15 cellular contexts compared by ENCODE assay signal in genomic region chr11:125679397-125679796, GRCh38. TPM values are rescaled to one million over a fixed set of nuclear protein-coding genes. Genes with fewer than 3 reads are reported as not detected.
DNase-seq lines count a peak whose midpoint lies in the region; ATAC-seq and TF ChIP-seq lines count a peak whose summit lies in the region.
"Had no signal": no experiment of that assay in that cellular context is flagged by ENCODE, and none has a peak within 500 bp of the region (broad histone marks: within the 10 kb centered on the region; RNA-seq: fewer than 3 reads in every experiment).

No MANE protein-coding gene starts in this region.

- H3K9me3 Mint-ChIP-seq in activated CD8-positive, alpha-beta T cell treated with anti-CD3 and anti-CD28 coated beads for 36 hours = no peaks in the 10 kb centered on the region
- H3K9me3 Mint-ChIP-seq in activated CD8-positive, alpha-beta T cell treated with anti-CD3 and anti-CD28 coated beads, Interleukin-2, amount 10 ng/mL, durations not matched to agents 7 days and 5 days (ENCODE audit: insufficient read depth) = no peaks in the 10 kb centered on the region
- H3K9me3 Mint-ChIP-seq: activated naive CD4-positive, alpha-beta T cell treated with anti-CD3 and anti-CD28 coated beads, Interleukin-2, amount 50 U/mL, for 72 hours had no signal

- peak; percentile 24 for TF ChIP-seq CTCF in activated CD8-positive, alpha-beta T cell treated with anti-CD3 and anti-CD28 coated beads for 36 hours (IDR thresholded peaks at IDR 0.05)
- TF ChIP-seq CTCF in retinal pigment epithelial cell (conservative IDR thresholded peaks at IDR 0.05; ENCODE audit: low read depth, low read length) = peak; percentile 34

- H3K4me3 ChIP-seq in retinal pigment epithelial cell (ENCODE audit: low read length) = no peak overlapping the region
- H3K4me3 ChIP-seq: BLaER1, coronary artery had no signal

- DNase-seq in activated CD8-positive, alpha-beta T cell treated with anti-CD3 and anti-CD28 coated beads for 36 hours = no peak
- no peak for DNase-seq in activated CD8-positive, alpha-beta T cell treated with anti-CD3 and anti-CD28 coated beads, Interleukin-2, amount 10 ng/mL, durations not matched to agents 7 days and 5 days
- peak; percentile 16 for DNase-seq in NAMALWA (ENCODE audit: low spot score)
- peak; percentile 24 for DNase-seq in dermis blood vessel endothelial cell
- DNase-seq in retinal pigment epithelial cell (ENCODE audit: low read depth) = no peak
- no peak for DNase-seq in globus pallidus (ENCODE audit: low spot score)
- no peak for DNase-seq in NCI-H146 treated with DMSO at 0.1 percent for 48 hours (lab: John Stamatoyannopoulos, UW; ENCODE audit: unreplicated experiment)
- DNase-seq: left ventricle myocardium superior; NCI-H1694; stimulated activated CD8-positive, alpha-beta memory T cell treated with anti-CD3 and anti-CD28 coated beads, Interleukin-4, amount 100 ng/mL, for 48 hours had no signal

- no peaks in the 10 kb centered on the region for H3K4me1 Mint-ChIP-seq in activated CD8-positive, alpha-beta T cell treated with anti-CD3 and anti-CD28 coated beads for 36 hours (ENCODE audit: low read depth)
- no peaks in the 10 kb centered on the region for H3K4me1 Mint-ChIP-seq in activated CD8-positive, alpha-beta T cell treated with anti-CD3 and anti-CD28 coated beads, Interleukin-2, amount 10 ng/mL, durations not matched to agents 7 days and 5 days (ENCODE audit: low read depth)

- intact Hi-C loops in activated CD8-positive, alpha-beta T cell treated with anti-CD3 and anti-CD28 coated beads for 36 hours (cut with micrococcal nuclease) = no loop called here

- ATAC-seq in activated CD8-positive, alpha-beta T cell treated with anti-CD3 and anti-CD28 coated beads for 36 hours = no peak
- no peak for ATAC-seq in activated CD8-positive, alpha-beta T cell treated with anti-CD3 and anti-CD28 coated beads, Interleukin-2, amount 10 ng/mL, durations not matched to agents 7 days and 5 days
- ATAC-seq in HG02623 (IDR thresholded peaks at IDR 0.05; ENCODE audit: unreplicated experiment) = no peak
- ATAC-seq: left ventricle myocardium superior had no signal

- CTCF ChIA-PET in activated CD8-positive, alpha-beta T cell treated with anti-CD3 and anti-CD28 coated beads for 36 hours (lab: Charles Lee) = no interaction called here
- CTCF ChIA-PET in activated CD8-positive, alpha-beta T cell treated with anti-CD3 and anti-CD28 coated beads, Interleukin-2, amount 10 ng/mL, durations not matched to agents 7 days and 5 days (lab: Charles Lee) = interaction anchor here (0.8 to 1.6 kb wide), 6 partner anchors 9 to 109 kb away, joined by 3 to 11 read pairs (median 4); no protein-coding TSS in a partner anchor

- H3K27ac Mint-ChIP-seq in activated CD8-positive, alpha-beta T cell treated with anti-CD3 and anti-CD28 coated beads for 36 hours = no peak overlapping the region
- H3K27ac Mint-ChIP-seq in activated CD8-positive, alpha-beta T cell treated with anti-CD3 and anti-CD28 coated beads, Interleukin-2, amount 10 ng/mL, durations not matched to agents 7 days and 5 days = no peak overlapping the region

- no peak overlapping the region for H3K4me3 Mint-ChIP-seq in activated CD8-positive, alpha-beta T cell treated with anti-CD3 and anti-CD28 coated beads for 36 hours
- H3K4me3 Mint-ChIP-seq in activated CD8-positive, alpha-beta T cell treated with anti-CD3 and anti-CD28 coated beads, Interleukin-2, amount 10 ng/mL, durations not matched to agents 7 days and 5 days = no peak overlapping the region

- POLR2A ChIA-PET in activated CD8-positive, alpha-beta T cell treated with anti-CD3 and anti-CD28 coated beads for 36 hours (lab: Charles Lee) = interaction anchor here (1.3 kb wide), 1 partner anchor 9 kb away, joined by 3 read pairs; no protein-coding TSS in a partner anchor
- POLR2A ChIA-PET in activated CD8-positive, alpha-beta T cell treated with anti-CD3 and anti-CD28 coated beads, Interleukin-2, amount 10 ng/mL, durations not matched to agents 7 days and 5 days (lab: Charles Lee) = no interaction called here

- no peaks in the 10 kb centered on the region for H3K27me3 Mint-ChIP-seq in activated CD8-positive, alpha-beta T cell treated with anti-CD3 and anti-CD28 coated beads for 36 hours
- no peaks in the 10 kb centered on the region for H3K27me3 Mint-ChIP-seq in activated CD8-positive, alpha-beta T cell treated with anti-CD3 and anti-CD28 coated beads, Interleukin-2, amount 10 ng/mL, durations not matched to agents 7 days and 5 days (ENCODE audit: low read depth)

- peaks cover 30% of the 10 kb centered on the region for H3K36me3 Mint-ChIP-seq in activated CD8-positive, alpha-beta T cell treated with anti-CD3 and anti-CD28 coated beads for 36 hours (ENCODE audit: low read depth)
- peaks cover 33% of the 10 kb centered on the region for H3K36me3 Mint-ChIP-seq in activated CD8-positive, alpha-beta T cell treated with anti-CD3 and anti-CD28 coated beads, Interleukin-2, amount 10 ng/mL, durations not matched to agents 7 days and 5 days (ENCODE audit: low read depth)

RNA-seq across cellular contexts. Expression of gene ACRV1, which starts 1.2 kb away (rescaled TPM):
- not detected for total RNA-seq in activated CD8-positive, alpha-beta T cell treated with anti-CD3 and anti-CD28 coated beads for 36 hours
- total RNA-seq in activated CD8-positive, alpha-beta T cell treated with anti-CD3 and anti-CD28 coated beads, Interleukin-2, amount 10 ng/mL, durations not matched to agents 7 days and 5 days = not detected
- total RNA-seq in dermis blood vessel endothelial cell = not detected in 2 replicates
- total RNA-seq: activated naive CD4-positive, alpha-beta T cell treated with anti-CD3 and anti-CD28 coated beads, Interleukin-2, amount 50 U/mL, for 72 hours; HT1080; left ventricle myocardium superior had no signal

RNA-seq across cellular contexts. Expression of gene CHEK1, which starts 54.4 kb away (rescaled TPM):
- 100 to 1,000 TPM; 134 to 139 TPM for total RNA-seq in activated CD8-positive, alpha-beta T cell treated with anti-CD3 and anti-CD28 coated beads for 36 hours
- 100 to 1,000 TPM; 102 to 106 TPM for total RNA-seq in activated CD8-positive, alpha-beta T cell treated with anti-CD3 and anti-CD28 coated beads, Interleukin-2, amount 10 ng/mL, durations not matched to agents 7 days and 5 days
- 20.1 and 45.7 TPM in 2 replicates for total RNA-seq in dermis blood vessel endothelial cell

Comparison
In these comparisons a context has a peak if more than half of its experiments do, and no peak if none do; other contexts are left out.
1. DNase-seq: peak in NAMALWA (single experiment) and dermis blood vessel endothelial cell (single experiment); none in activated CD8-positive, alpha-beta T cell treated with anti-CD3 and anti-CD28 coated beads for 36 hours (single experiment), activated CD8-positive, alpha-beta T cell treated with anti-CD3 and anti-CD28 coated beads, Interleukin-2, amount 10 ng/mL, durations not matched to agents 7 days and 5 days (single experiment), retinal pigment epithelial cell (single experiment), globus pallidus (single experiment) and NCI-H146 treated with DMSO at 0.1 percent for 48 hours (single experiment).